In the genomic region with DNA sequence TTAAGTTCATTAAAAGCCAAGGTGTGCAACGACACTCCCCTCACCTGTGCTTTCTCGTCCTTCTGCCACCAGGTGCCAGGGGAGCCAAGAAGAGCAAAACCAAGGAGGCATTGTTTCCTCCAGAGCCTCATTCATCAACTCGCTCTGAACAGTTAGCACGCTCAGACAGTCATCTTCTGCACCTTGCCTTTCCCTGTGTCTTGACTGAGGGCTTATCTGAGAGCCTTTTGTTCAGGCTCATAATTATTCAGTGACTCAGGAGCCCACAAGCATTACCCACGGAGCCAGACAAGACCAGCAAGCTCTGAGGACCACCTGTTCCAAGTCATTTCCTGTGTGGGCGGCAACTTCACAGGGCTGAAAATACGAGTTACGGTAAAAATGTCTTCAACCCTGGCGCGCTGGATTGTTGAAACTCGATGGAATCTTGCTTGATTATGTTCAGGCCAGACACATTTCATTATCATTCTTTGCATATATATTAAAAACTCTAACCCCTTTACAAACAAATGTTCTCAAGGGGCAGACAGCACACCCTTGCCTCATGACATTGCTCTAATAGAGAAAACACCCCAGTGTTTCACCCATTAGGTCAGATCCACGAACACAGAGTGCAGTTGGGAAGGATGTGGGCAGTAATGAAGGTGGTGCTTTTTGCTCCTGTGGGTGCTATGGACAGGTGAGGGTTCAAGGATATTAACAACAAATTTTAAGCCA, we compare ENCODE assay signal across 8 cellular contexts.
DNase-seq lines count a peak whose midpoint lies in the region; ATAC-seq, FAIRE-seq and TF ChIP-seq lines count a peak whose summit lies in the region.

No MANE protein-coding gene starts in this region.

- H3K4me3 Mint-ChIP-seq in T-helper 1 cell treated with Interleukin-12 subunit alpha and Interleukin-12 subunit beta and Interleukin-4 antibody, amounts not matched to agents 30 μg/mL and 1 μg/mL, for 36 hours, result peak overlapping the region; percentile 40

- ATAC-seq in HG02588 (IDR thresholded peaks at IDR 0.05; ENCODE audit: unreplicated experiment) (no peak), HG02571 (IDR thresholded peaks at IDR 0.05; ENCODE audit: unreplicated experiment) (no peak)

- in situ Hi-C loops in brain microvascular endothelial cell (cut with HindIII; ENCODE audit: low pct_ligation_motif_present, low sequenced_read_pairs), result no loop called here

- no peaks in the 10 kb centered on the region for H3K36me3 Mint-ChIP-seq in T-helper 1 cell treated with Interleukin-12 subunit alpha and Interleukin-12 subunit beta and Interleukin-4 antibody, amounts not matched to agents 30 μg/mL and 1 μg/mL, for 36 hours (ENCODE audit: low read depth)

- H3K4me3 ChIP-seq in GM12865 (ENCODE audit: low read depth, low read length), result no peak overlapping the region
- no peak overlapping the region for H3K4me3 ChIP-seq in brain microvascular endothelial cell (ENCODE audit: low read depth, low read length)

- no peaks in the 10 kb centered on the region for H3K27me3 ChIP-seq in brain microvascular endothelial cell (replicated peaks)

- no peak overlapping the region for H3K27ac Mint-ChIP-seq in T-helper 1 cell treated with Interleukin-12 subunit alpha and Interleukin-12 subunit beta and Interleukin-4 antibody, amounts not matched to agents 30 μg/mL and 1 μg/mL, for 36 hours

- no peak for FAIRE-seq in D721Med (lab: Jason Lieb, UNC)

- H3K27me3 Mint-ChIP-seq in T-helper 1 cell treated with Interleukin-12 subunit alpha and Interleukin-12 subunit beta and Interleukin-4 antibody, amounts not matched to agents 30 μg/mL and 1 μg/mL, for 36 hours (ENCODE audit: low read depth), result no peaks in the 10 kb centered on the region

- no peaks in the 10 kb centered on the region for H3K9me3 Mint-ChIP-seq in T-helper 1 cell treated with Interleukin-12 subunit alpha and Interleukin-12 subunit beta and Interleukin-4 antibody, amounts not matched to agents 30 μg/mL and 1 μg/mL, for 36 hours

- H3K36me3 ChIP-seq in brain microvascular endothelial cell (replicated peaks), result no peaks in the 10 kb centered on the region

- H3K4me1 Mint-ChIP-seq in T-helper 1 cell treated with Interleukin-12 subunit alpha and Interleukin-12 subunit beta and Interleukin-4 antibody, amounts not matched to agents 30 μg/mL and 1 μg/mL, for 36 hours (ENCODE audit: low read depth), result peaks cover 14% of the 10 kb centered on the region

- TF ChIP-seq CTCF in GM12865 (IDR thresholded peaks at IDR 0.05; ENCODE audit: insufficient read depth, low read depth, low read length, missing control alignments), result no peak
- no peak for TF ChIP-seq CTCF in brain microvascular endothelial cell (IDR thresholded peaks at IDR 0.05; ENCODE audit: low read depth, low read length, missing control alignments)
- no peak for TF ChIP-seq CTCF in D721Med (IDR thresholded peaks at IDR 0.05; ENCODE audit: insufficient read depth, missing control alignments)

- peak; percentile 5 for DNase-seq in GM12865 (ENCODE audit: low read depth)
- peak; percentile 94 for DNase-seq in brain microvascular endothelial cell
- DNase-seq in stimulated activated CD4-positive, alpha-beta T cell treated with anti-CD3 and anti-CD28 coated beads, Interleukin-2, amount 100 ng/mL, for 24 hours, result peak; percentile 71 to 76
- DNase-seq in NCI-H510A treated with DMSO at 0.1 percent for 48 hours (lab: John Stamatoyannopoulos, UW), result no peak
- no peak for DNase-seq in D721Med (ENCODE audit: insufficient read length, low spot score)

- peak overlapping the region; percentile 63 for H3K27ac ChIP-seq in brain microvascular endothelial cell

Comparison
In these comparisons a context has a peak if more than half of its experiments do, and no peak if none do; other contexts are left out.
1. DNase-seq: peak in GM12865 (single experiment), brain microvascular endothelial cell (single experiment) and stimulated activated CD4-positive, alpha-beta T cell treated with anti-CD3 and anti-CD28 coated beads, Interleukin-2, amount 100 ng/mL, for 24 hours (2 of 2); none in NCI-H510A treated with DMSO at 0.1 percent for 48 hours (single experiment) and D721Med (single experiment).